8 cellular contexts compared by ENCODE assay signal in genomic region chr7:104883718-104884452, GRCh38.
A peak's percentile ranks its signal among the peaks of the same experiment; 100 is the strongest.
DNase-seq lines count a peak whose midpoint lies in the region; ATAC-seq and TF ChIP-seq lines count a peak whose summit lies in the region.

No MANE protein-coding gene starts in this region.

- H3K36me3 ChIP-seq in lung (ENCODE audit: control insufficient read depth in 2 of 2, insufficient read depth in 2 of 2, low read length in 2 of 2) = no peaks in the 10 kb centered on the region

- H3K4me3 ChIP-seq in dorsolateral prefrontal cortex (peak overlapping the region in 11 of 59 donors; percentile 5 to 38 (median 12)), lung (no peak overlapping the region)

- no peaks in the 10 kb centered on the region for H3K9me3 ChIP-seq in lung (ENCODE audit: control insufficient read depth in 2 of 2, insufficient read depth in 1 of 2, low read length in 1 of 2)

- peak overlapping the region in 41 of 59 donors; percentile 1 to 72 (median 44) for H3K27ac ChIP-seq in dorsolateral prefrontal cortex
- H3K27ac ChIP-seq in lung (ENCODE audit: low read depth in 1 of 2, low read length in 1 of 2) = peak overlapping the region; percentile 44 to 86

- H3K27me3 ChIP-seq in dorsolateral prefrontal cortex (no peaks in the 10 kb centered on the region), lung (ENCODE audit: control insufficient read depth, insufficient read depth) (no peaks in the 10 kb centered on the region)

- TF ChIP-seq CTCF in dorsolateral prefrontal cortex (IDR thresholded peaks at IDR 0.05 in 54 of 56, conservative IDR thresholded peaks at IDR 0.05 in 2 of 56; ENCODE audit: low read depth in 1 of 56, partially characterized antibody in 56 of 56) = peak; percentile 31 to 93 (median 87)
- peak; percentile 70 for TF ChIP-seq CTCF in lung (IDR thresholded peaks at IDR 0.05; ENCODE audit: control extremely low read depth, extremely low read depth)

- 20 to 28% methylated on average over 17 of the region's 17 CpGs for WGBS in lung, 2 donors

- DNase-seq in CD1c-positive myeloid dendritic cell (ENCODE audit: extremely low spot score) = peak; percentile 94
- DNase-seq in NCI-H526 (lab: John Stamatoyannopoulos, UW) = peak; percentile 88 to 93
- DNase-seq in activated CD4-positive, alpha-beta T cell treated with anti-CD3 and anti-CD28 coated beads, Interleukin-2, amount 50 U/mL, for 48 hours = peak; percentile 85 to 90
- DNase-seq in dorsolateral prefrontal cortex = peak; percentile 59 to 85 (median 78)
- peak; percentile 87 for DNase-seq in lung (ENCODE audit: low spot score)
- peak; percentile 47 to 77 (median 73) for DNase-seq in stimulated activated CD4-positive, alpha-beta T cell treated with anti-CD3 and anti-CD28 coated beads, TNF-alpha, amount 100 ng/mL, for 48 hours (ENCODE audit: low read depth in 3 of 3)

- intact Hi-C loops in dorsolateral prefrontal cortex (cut with DNase I) = loop anchor here (2.0 to 5.0 kb wide), 2 partner anchors 33 kb away; no protein-coding TSS in a partner anchor

- no peaks in the 10 kb centered on the region for H3K4me1 ChIP-seq in lung (ENCODE audit: control insufficient read depth in 2 of 2, insufficient read depth in 2 of 2, low read length in 2 of 2)

- peak; percentile 89 for ATAC-seq in GM19351 (IDR thresholded peaks at IDR 0.05; ENCODE audit: unreplicated experiment)
- peak; percentile 84 for ATAC-seq in HG03457 (IDR thresholded peaks at IDR 0.05; ENCODE audit: unreplicated experiment)
- ATAC-seq in lung (ENCODE audit: insufficient read depth, low FRiP score) = peak; percentile 95
